8 cellular contexts compared by ENCODE assay signal in the genomic region with DNA sequence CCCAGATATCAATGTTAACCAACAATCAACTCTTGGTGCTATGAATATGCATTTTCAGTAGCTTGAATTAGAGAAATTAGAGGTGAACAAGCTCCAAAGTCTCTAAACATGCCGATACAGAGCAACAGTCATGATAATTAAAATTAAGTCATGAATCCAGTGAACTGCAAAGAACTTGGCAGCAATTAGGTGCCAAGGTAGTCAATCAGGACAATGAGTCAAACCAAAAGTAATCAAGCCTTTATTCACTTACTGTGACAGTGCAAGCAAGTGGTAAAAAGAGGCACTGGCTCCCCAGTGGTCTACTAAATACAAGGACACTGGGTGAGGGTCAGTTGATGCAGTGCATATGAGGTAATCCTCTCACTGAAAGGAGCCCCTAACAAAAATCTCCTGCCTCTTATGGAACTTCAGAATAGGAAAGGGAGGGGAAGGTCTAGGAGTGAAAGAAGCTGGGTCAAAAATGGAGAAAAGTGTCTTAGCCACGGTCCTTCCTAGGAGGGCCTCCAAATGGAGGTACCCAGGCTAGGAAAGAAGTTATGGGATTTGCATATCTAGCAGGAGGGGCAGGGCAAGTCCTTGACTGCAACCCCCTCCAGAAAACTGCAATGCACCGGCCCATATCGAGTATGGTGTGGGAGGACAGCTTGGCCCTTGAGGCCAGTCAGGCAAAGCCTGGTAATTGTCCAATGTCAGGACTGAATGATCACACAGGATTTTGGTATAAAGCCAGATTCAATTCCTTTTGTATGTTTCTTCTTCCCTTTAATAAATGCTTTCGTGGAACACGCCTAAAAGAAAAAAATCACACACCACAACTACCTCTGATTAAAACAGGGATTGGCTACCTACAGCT. TPM values are rescaled to one million over a fixed set of nuclear protein-coding genes. Genes with fewer than 3 reads are reported as not detected.
DNase-seq lines count a peak whose midpoint lies in the region; ATAC-seq and TF ChIP-seq lines count a peak whose summit lies in the region.

No MANE protein-coding gene starts in this region.

- H3K9me3 ChIP-seq in AG04450 (ENCODE audit: control insufficient read depth, insufficient read depth, low read length) (no peaks in the 10 kb centered on the region), HUES64 (ENCODE audit: insufficient read depth, low read depth, low read length) (no peaks in the 10 kb centered on the region), mucosa of rectum (ENCODE audit: control insufficient read depth in 2 of 2, low read length in 2 of 2) (no peaks in the 10 kb centered on the region)

- H3K4me3 ChIP-seq in AG04450 (ENCODE audit: low read depth, low read length) (peak overlapping the region; percentile 93), HUES64 (ENCODE audit: low read length) (peak overlapping the region; percentile 95), cardiac fibroblast (replicated peaks in 1 of 2; ENCODE audit: low read depth in 2 of 2, low read length in 2 of 2) (peak overlapping the region; percentile 82 to 89), mucosa of rectum (ENCODE audit: low read length in 2 of 2) (peak overlapping the region; percentile 91 to 99)

- 38% methylated on average over 6 of the region's 6 CpGs for WGBS in HUES64

- no peaks in the 10 kb centered on the region for H3K27me3 ChIP-seq in AG04450 (ENCODE audit: control insufficient read depth, insufficient read depth, low read length)
- H3K27me3 ChIP-seq in HUES64 (ENCODE audit: insufficient read depth, low read length): no peaks in the 10 kb centered on the region
- no peaks in the 10 kb centered on the region for H3K27me3 ChIP-seq in mucosa of rectum (ENCODE audit: control insufficient read depth in 2 of 2, insufficient read depth in 2 of 2, low read length in 2 of 2)

- H3K9ac ChIP-seq in HUES64 (ENCODE audit: low read depth, low read length) (peak overlapping the region; percentile 96), mucosa of rectum (ENCODE audit: low read depth in 1 of 2, low read length in 2 of 2) (peak overlapping the region; percentile 98 to 99)

- H3K4me1 ChIP-seq in HUES64 (ENCODE audit: insufficient read depth, low read length): peaks cover 20% of the 10 kb centered on the region
- H3K4me1 ChIP-seq in mucosa of rectum (ENCODE audit: control insufficient read depth in 2 of 2, insufficient read depth in 2 of 2, low read length in 2 of 2): peaks cover 9 to 10% of the 10 kb centered on the region in 2 donors

- H3K27ac ChIP-seq in AG04450 (ENCODE audit: low read depth, low read length): no peak overlapping the region
- H3K27ac ChIP-seq in HUES64 (ENCODE audit: low read depth, low read length): no peak overlapping the region
- no peak overlapping the region for H3K27ac ChIP-seq in mucosa of rectum (ENCODE audit: low read depth in 2 of 2, low read length in 2 of 2)

- H3K36me3 ChIP-seq in HUES64 (ENCODE audit: insufficient read depth, low read length) (peaks cover 47% of the 10 kb centered on the region), mucosa of rectum (ENCODE audit: control insufficient read depth in 2 of 2, insufficient read depth in 2 of 2, low read length in 2 of 2) (peaks cover 4 to 15% of the 10 kb centered on the region in 2 donors)

- POLR2A ChIA-PET in AG04450 (lab: Yijun Ruan, JAX): no interaction called here

- TF ChIP-seq CTCF in AG04450 (IDR thresholded peaks at IDR 0.05; ENCODE audit: low read depth, low read length): no peak
- no peak for TF ChIP-seq CTCF in cardiac fibroblast (IDR thresholded peaks at IDR 0.05; ENCODE audit: low read depth, low read length)

- no peak for DNase-seq in AG04450 (ENCODE audit: low read depth, low spot score)
- DNase-seq in cardiac fibroblast (ENCODE audit: low read depth in 2 of 2): no peak
- DNase-seq in GDM1 (lab: John Stamatoyannopoulos, UW): no peak
- no peak for DNase-seq in NCI-H446 (lab: John Stamatoyannopoulos, UW)

- CTCF ChIA-PET in AG04450 (lab: Charles Lee): interaction anchor here (0.6 to 3.4 kb wide), 2 partner anchors 17 to 45 kb away, joined by 3 to 17 read pairs; a partner anchor contains a TSS

- ATAC-seq in HG02610 (IDR thresholded peaks at IDR 0.05; ENCODE audit: unreplicated experiment): no peak
- ATAC-seq in HG02870 (IDR thresholded peaks at IDR 0.05; ENCODE audit: unreplicated experiment): no peak

RNA-seq across cellular contexts. Expression of a gene that starts 1.5 kb away (rescaled TPM):
- polyA plus RNA-seq in AG04450 (2011; rRNA removed): 20.2 and 26.9 TPM in 2 replicates
- polyA minus RNA-seq in AG04450 (2011; rRNA and poly(A)+ RNA removed): 15.5 and 37.9 TPM in 2 replicates
- polyA plus RNA-seq in HUES64 (2013, experiment 1 of 2): 50.7 TPM
- polyA plus RNA-seq in HUES64 (2013, experiment 2 of 2): 48.3 TPM

RNA-seq across cellular contexts. Expression of a gene that starts 17.0 kb away (rescaled TPM):
- 25.2 and 32.9 TPM in 2 replicates for polyA plus RNA-seq in AG04450 (2011; rRNA removed)
- 24.6 and 35.7 TPM in 2 replicates for polyA minus RNA-seq in AG04450 (2011; rRNA and poly(A)+ RNA removed)
- polyA plus RNA-seq in HUES64 (2013, experiment 1 of 2): 32.4 TPM
- 39.2 TPM for polyA plus RNA-seq in HUES64 (2013, experiment 2 of 2)
